ENCODE assay signal across 3 cellular contexts in the genomic region with DNA sequence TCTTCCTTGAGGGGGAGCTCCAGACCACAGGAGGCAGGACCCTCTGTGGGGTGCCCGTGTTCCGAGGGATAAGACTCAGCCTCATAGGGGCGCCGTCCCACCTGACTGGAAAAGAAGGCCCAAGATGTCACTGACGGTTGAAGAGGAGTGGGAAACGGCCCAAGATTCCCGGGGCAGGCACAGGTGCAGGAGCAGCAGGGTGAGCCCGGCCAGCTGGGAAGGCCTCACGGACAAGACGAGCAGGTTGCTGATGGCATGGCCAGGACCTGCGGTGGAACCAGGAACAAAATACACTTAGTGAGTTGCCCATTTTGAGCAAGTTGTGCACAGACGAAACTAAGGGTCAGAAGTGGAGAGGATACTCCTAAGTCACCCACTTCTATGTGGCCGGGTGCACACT. TPM values are rescaled to one million over a fixed set of nuclear protein-coding genes. Genes with fewer than 3 reads are reported as not detected.
"Had no signal": no experiment of that assay in that cellular context is flagged by ENCODE, and none has a peak within 500 bp of the region (broad histone marks: within the 10 kb centered on the region; RNA-seq: fewer than 3 reads in every experiment).

No MANE protein-coding gene starts in this region.

RNA-seq across cellular contexts. Expression of a gene that starts 18.8 kb away (rescaled TPM):
- total RNA-seq: activated B cell treated with CpG ODN at 0.5 μM for 24 hours, T-helper 17 cell, WTC11 had no signal
